Comparison of ENCODE assay signal across 1 cellular context in genomic region chr3:32106132-32106928, GRCh38.
TF ChIP-seq lines count a peak whose summit lies in the region.

GPD1L (plus strand) TSS chr3:32106620; CDS start chr3:32106712, 92 bp downstream.

TF ChIP-seq in K562, 482 proteins besides CTCF, POLR2A, EP300 and RAD21 (continued from another document and continues in another):
- TF ChIP-seq DIDO1 (tag; IDR thresholded peaks at IDR 0.05; ENCODE audit: low read depth) (no peak), HEY1 (CRISPR knock-in tag; IDR thresholded peaks at IDR 0.05; ENCODE audit: borderline replicate concordance) (no peak), MAX (CRISPR knock-in tag; IDR thresholded peaks at IDR 0.05) (peak; percentile 44), PTRF (tag; IDR thresholded peaks at IDR 0.05) (no peak), XRCC5 (IDR thresholded peaks at IDR 0.05; ENCODE audit: low read depth, low read length) (no peak), ZNF830 (CRISPR knock-in tag; IDR thresholded peaks at IDR 0.05) (no peak), TFAP4 (CRISPR knock-in tag; IDR thresholded peaks at IDR 0.05; ENCODE audit: borderline replicate concordance) (peak; percentile 91), ZNF140 (CRISPR knock-in tag; IDR thresholded peaks at IDR 0.05) (no peak), LEF1 (IDR thresholded peaks at IDR 0.05) (no peak), SOX6 (IDR thresholded peaks at IDR 0.05) (0 out of 2 replicates have a peak, but pooled peaks have one; percentile 29), ESRRB (CRISPR knock-in tag; IDR thresholded peaks at IDR 0.05; ENCODE audit: borderline replicate concordance) (no peak), ZNF143 (CRISPR knock-in tag; IDR thresholded peaks at IDR 0.05) (peak; percentile 91), DNMT1 (IDR thresholded peaks at IDR 0.05) (no peak), XRCC4 (IDR thresholded peaks at IDR 0.05; ENCODE audit: extremely low read depth, insufficient read depth, insufficient read length) (no peak), HMBOX1 (IDR thresholded peaks at IDR 0.05) (no peak), SMARCC2 (IDR thresholded peaks at IDR 0.05; ENCODE audit: low read depth) (no peak), TAF7 (tag; IDR thresholded peaks at IDR 0.05) (no peak), MYBL2 (IDR thresholded peaks at IDR 0.05; ENCODE audit: low read depth) (no peak), MYBL2 (CRISPR knock-in tag; IDR thresholded peaks at IDR 0.05; ENCODE audit: borderline replicate concordance) (no peak), MGA (IDR thresholded peaks at IDR 0.05) (peak; percentile 76), MTA2 (IDR thresholded peaks at IDR 0.05; ENCODE audit: low read depth) (no peak), CHCHD3 (CRISPR knock-in tag; IDR thresholded peaks at IDR 0.05) (no peak), ARID1B (IDR thresholded peaks at IDR 0.05) (no peak), ZNF280B (CRISPR knock-in tag; IDR thresholded peaks at IDR 0.05) (no peak), BACH1 (tag; IDR thresholded peaks at IDR 0.05) (no peak), RBM15 (IDR thresholded peaks at IDR 0.05; ENCODE audit: insufficient read depth, low read length) (no peak), EHMT2 (IDR thresholded peaks at IDR 0.05) (peak; percentile 70; the same call in 1 of the 2 replicates), ARID4B (CRISPR knock-in tag; IDR thresholded peaks at IDR 0.05) (0 out of 2 replicates have a peak, but pooled peaks have one; percentile 66), RERE (CRISPR knock-in tag; IDR thresholded peaks at IDR 0.05; ENCODE audit: borderline replicate concordance) (no peak), ZNF717 (CRISPR knock-in tag; IDR thresholded peaks at IDR 0.05) (no peak), CTBP1 (IDR thresholded peaks at IDR 0.05; ENCODE audit: borderline replicate concordance) (peak; percentile 83), EP400 (IDR thresholded peaks at IDR 0.05) (no peak), PRPF4 (IDR thresholded peaks at IDR 0.05; ENCODE audit: insufficient read depth, low read depth, low read length, poor library complexity, severe bottlenecking) (no peak), NEUROD1 (IDR thresholded peaks at IDR 0.05; ENCODE audit: borderline replicate concordance, low read depth, low read length, partially characterized antibody) (no peak), RBM14 (IDR thresholded peaks at IDR 0.05; ENCODE audit: borderline replicate concordance, insufficient read depth, low read depth, low read length) (no peak)
